Comparison of ENCODE assay signal across 8 cellular contexts in genomic region chr11:65856689-65857499, GRCh38. TPM values are rescaled to one million over a fixed set of nuclear protein-coding genes. Genes with fewer than 3 reads are reported as not detected.
DNase-seq lines count a peak whose midpoint lies in the region; ATAC-seq, FAIRE-seq and TF ChIP-seq lines count a peak whose summit lies in the region.

No MANE protein-coding gene starts in this region.

- H3K4me1 Mint-ChIP-seq in CD14-positive monocyte, result peaks cover 60% of the 10 kb centered on the region
- H3K4me1 Mint-ChIP-seq in T-helper 17 cell, result peaks cover 48% of the 10 kb centered on the region

- H3K4me2 ChIP-seq in KMS-11, result peak overlapping the region; percentile 98

- H3K9me3 Mint-ChIP-seq in CD14-positive monocyte, result peaks cover 0 to 8% (median 2%) of the 10 kb centered on the region in 7 donors

- H3K36me3 Mint-ChIP-seq in CD14-positive monocyte, result peaks cover 41 to 53% of the 10 kb centered on the region in 2 donors
- peaks cover 5% of the 10 kb centered on the region for H3K36me3 Mint-ChIP-seq in T-helper 17 cell (ENCODE audit: low read depth)

- H3K9me3 ChIP-seq in T-helper 17 cell (ENCODE audit: control insufficient read depth, low read length, poor library complexity, severe bottlenecking), result no peaks in the 10 kb centered on the region
- no peaks in the 10 kb centered on the region for H3K9me3 ChIP-seq in right cardiac atrium (ENCODE audit: control insufficient read depth, low read length)

- peaks cover 13% of the 10 kb centered on the region; the same call in 1 of the 2 replicates for H3K36me3 ChIP-seq in KMS-11 (ENCODE audit: insufficient read depth)

- H3K4me1 ChIP-seq in KMS-11 (ENCODE audit: low read depth, poor library complexity, severe bottlenecking) (peaks cover 24% of the 10 kb centered on the region), right cardiac atrium (ENCODE audit: control insufficient read depth, insufficient read depth, low read length) (peaks cover 5% of the 10 kb centered on the region)

- TF ChIP-seq CTCF in CD14-positive monocyte (IDR thresholded peaks at IDR 0.05) (no peak), KMS-11 (conservative IDR thresholded peaks at IDR 0.05; ENCODE audit: low read depth, low read length) (no peak)

- peak overlapping the region; percentile 87 to 94 for H3K4me3 Mint-ChIP-seq in CD14-positive monocyte
- peak overlapping the region; percentile 99 for H3K4me3 Mint-ChIP-seq in T-helper 17 cell

- DNase-seq in CD14-positive monocyte (ENCODE audit: low spot score), result peak; percentile 89
- DNase-seq in T-helper 17 cell, result peak; percentile 67 to 78 (median 75)
- peak in 52 of 56 donors; percentile 15 to 89 (median 70) for DNase-seq in amygdala (lab: John Stamatoyannopoulos, UW)
- peak; percentile 88 to 94 (median 93) for DNase-seq in right cardiac atrium
- peak; percentile 83 for DNase-seq in putamen (ENCODE audit: low spot score)
- DNase-seq in urothelium cell line (ENCODE audit: low spot score), result peak; percentile 65

- no peak overlapping the region for H2AFZ ChIP-seq in KMS-11 (ENCODE audit: low read depth)

- peak overlapping the region; percentile 65 for H3K27ac ChIP-seq in KMS-11
- H3K27ac ChIP-seq in right cardiac atrium (ENCODE audit: low read length), result peak overlapping the region; percentile 97

- peak overlapping the region; percentile 79 to 97 (median 95) for H3K27ac Mint-ChIP-seq in CD14-positive monocyte
- peak overlapping the region; percentile 87 for H3K27ac Mint-ChIP-seq in T-helper 17 cell

- intact Hi-C loops in CD14-positive monocyte (cut with micrococcal nuclease), result no loop called here
- intact Hi-C loops in right cardiac atrium (cut with DNase I), result no loop called here

- H3K27me3 Mint-ChIP-seq in CD14-positive monocyte (ENCODE audit: low read depth in 3 of 3) (peaks cover 0 to 2% (median 1%) of the 10 kb centered on the region in 3 donors), T-helper 17 cell (no peaks in the 10 kb centered on the region)

- H3K4me3 ChIP-seq in KMS-11 (IDR thresholded peaks at IDR 0.05; ENCODE audit: insufficient read depth, low read depth, low read length) (no peak overlapping the region), right cardiac atrium (ENCODE audit: low read length) (peak overlapping the region; percentile 94)

- no peak for FAIRE-seq in urothelium cell line (lab: Jason Lieb, UNC)

- H4K20me1 ChIP-seq in KMS-11 (ENCODE audit: insufficient read depth), result peaks cover 10% of the 10 kb centered on the region

- H3K27me3 ChIP-seq in KMS-11 (ENCODE audit: insufficient read depth, low read depth) (no peaks in the 10 kb centered on the region), right cardiac atrium (ENCODE audit: control insufficient read depth, insufficient read depth) (no peaks in the 10 kb centered on the region)

- H3K9ac ChIP-seq in KMS-11, result peak overlapping the region; percentile 69

- WGBS in right cardiac atrium, result 1% methylated on average over 57 of the region's 57 CpGs

- peak; percentile 16 for ATAC-seq in GM19372 (IDR thresholded peaks at IDR 0.05; ENCODE audit: low read depth, unreplicated experiment)
- ATAC-seq in T-helper 17 cell, result peak; percentile 11
- peak; percentile 46 to 50 for ATAC-seq in right cardiac atrium

- H3K79me2 ChIP-seq in KMS-11 (ENCODE audit: insufficient read depth, low read depth), result peaks cover 48% of the 10 kb centered on the region

RNA-seq across cellular contexts. Expression of gene CFL1, which starts 1.1 kb away (rescaled TPM):
- polyA plus RNA-seq in CD14-positive monocyte (1,000 to 10,000 TPM; 1,889 to 2,233 TPM), right cardiac atrium (389 TPM)
- total RNA-seq in T-helper 17 cell (100 to 1,000 TPM; 642 to 738 TPM), right cardiac atrium (100 to 1,000 TPM; 285 to 470 (median 377) TPM)

RNA-seq across cellular contexts. Expression of gene MUS81, which starts 3.3 kb away (rescaled TPM):
- polyA plus RNA-seq in CD14-positive monocyte (10 to 100 TPM; 15.0 to 16.4 TPM), right cardiac atrium (44.7 TPM)
- total RNA-seq in T-helper 17 cell (10 to 100 TPM; 44.9 to 55.0 TPM), right cardiac atrium (10 to 100 TPM; 33.3 to 39.5 (median 35.8) TPM)

RNA-seq across cellular contexts. Expression of gene EFEMP2, which starts 15.7 kb away (rescaled TPM):
- polyA plus RNA-seq in CD14-positive monocyte (under 1 TPM in 1 of 2 donors, not detected in 1; 0.44 TPM), right cardiac atrium (128 TPM)
- total RNA-seq in T-helper 17 cell (1 to 10 TPM; 5.1 to 8.0 TPM), right cardiac atrium (100 to 1,000 TPM; 139 to 164 (median 142) TPM)

RNA-seq across cellular contexts. Expression of gene CTSW, which starts 22.7 kb away (rescaled TPM):
- polyA plus RNA-seq in CD14-positive monocyte, result 1 to 10 TPM in 1 of 2 donors, under 1 TPM in 1; 0.78 to 1.3 TPM
- total RNA-seq in T-helper 17 cell, result 10 to 100 TPM; 19.7 to 52.7 TPM
- 1 to 10 TPM in 1 of 4 donors, under 1 TPM in 3; 0.45 to 1.7 (median 0.64) TPM for total RNA-seq in right cardiac atrium
- polyA plus RNA-seq in right cardiac atrium, result 0.79 TPM

RNA-seq across cellular contexts. Expression of gene SNX32, which starts 23.1 kb away (rescaled TPM):
- polyA plus RNA-seq in CD14-positive monocyte (under 1 TPM; 0.12 to 0.40 TPM), right cardiac atrium (0.20 TPM)
- total RNA-seq in T-helper 17 cell (under 1 TPM; 0.27 to 0.34 TPM), right cardiac atrium (under 1 TPM in 3 of 4 donors, not detected in 1; 0.20 to 0.88 (median 0.48) TPM)

Comparison
In these comparisons a context has a peak if more than half of its experiments do, and no peak if none do; other contexts are left out.
1. RNA of gene EFEMP2, which starts 15.7 kb away (total RNA-seq): 139 to 164 TPM in right cardiac atrium; 5.1 to 8.0 TPM in T-helper 17 cell; every median in the first group is over 10 times any median in the second.
2. Peak in every context shown above with its lines, with median percentiles within 50 percentile points of each other: DNase-seq and ATAC-seq.